9 cellular contexts compared by ENCODE assay signal in the genomic region with DNA sequence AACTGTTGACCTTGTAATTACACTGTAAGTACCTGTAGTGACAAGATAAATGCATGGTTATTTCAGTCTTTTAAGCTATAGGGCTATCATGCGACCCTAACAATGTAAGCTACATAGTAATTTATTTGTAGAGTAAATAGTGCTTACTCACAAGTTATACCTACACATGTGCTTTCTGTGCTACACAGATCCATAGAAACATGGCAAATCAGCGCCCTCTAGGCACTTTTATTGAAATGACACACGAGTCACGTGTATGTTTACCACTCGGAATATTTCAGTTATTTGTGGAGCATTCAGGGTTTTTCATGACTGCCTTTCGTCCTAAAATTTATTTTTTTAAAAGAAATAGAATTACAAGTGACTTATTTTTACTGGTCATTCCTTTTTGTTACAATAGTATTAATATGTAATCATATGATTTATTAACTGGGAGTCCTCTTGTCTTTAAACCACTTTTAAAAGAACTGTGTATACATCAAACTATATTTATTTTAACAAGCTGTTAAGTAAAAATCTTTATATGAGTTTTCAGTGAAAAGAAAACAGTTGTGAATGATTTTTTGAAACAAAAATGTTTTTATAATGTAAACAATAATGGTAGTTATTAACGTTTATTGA.
DNase-seq lines count a peak whose midpoint lies in the region; ATAC-seq and TF ChIP-seq lines count a peak whose summit lies in the region.
"Had no signal": no experiment of that assay in that cellular context is flagged by ENCODE, and none has a peak within 500 bp of the region (broad histone marks: within the 10 kb centered on the region; RNA-seq: fewer than 3 reads in every experiment).

No MANE protein-coding gene starts in this region.

- POLR2A ChIA-PET in HEK293 (lab: Yijun Ruan, JAX): no interaction called here

- H3K27ac ChIP-seq in HEK293 (ENCODE audit: extremely low read depth, low read depth, low read length): no peak overlapping the region
- H3K27ac ChIP-seq: BLaER1 had no signal

- CTCF ChIA-PET in HEK293 (lab: Yijun Ruan, JAX): interaction anchor here (0.6 to 1.9 kb wide), 19 partner anchors 8 to 1419 kb away, joined by 3 to 11 read pairs (median 3); no protein-coding TSS in a partner anchor

- TF ChIP-seq CTCF in HEK293 (tag by site-specific recombination; IDR thresholded peaks at IDR 0.05) (no peak), astrocyte of the cerebellum (IDR thresholded peaks at IDR 0.05; ENCODE audit: low read depth, low read length, missing control alignments) (peak; percentile 58), kidney epithelial cell (IDR thresholded peaks at IDR 0.05; ENCODE audit: insufficient read depth, low read length, poor library complexity, severe bottlenecking) (peak; percentile 66)

- no peaks in the 10 kb centered on the region for H3K9me3 ChIP-seq in HEK293 (ENCODE audit: control insufficient read depth, insufficient read depth, low read depth, low read length)
- H3K9me3 ChIP-seq: BLaER1 had no signal

- no peak for ATAC-seq in GM19397 (IDR thresholded peaks at IDR 0.05; ENCODE audit: unreplicated experiment)

- H3K4me3 ChIP-seq in HEK293 (ENCODE audit: low read depth, low read length): no peak overlapping the region
- H3K4me3 ChIP-seq in astrocyte of the cerebellum (ENCODE audit: low read depth, low read length): no peak overlapping the region
- no peak overlapping the region for H3K4me3 ChIP-seq in kidney epithelial cell (ENCODE audit: low read depth, low read length)
- H3K4me3 ChIP-seq: BLaER1 had no signal

- no peaks in the 10 kb centered on the region for H3K27me3 ChIP-seq in kidney epithelial cell (ENCODE audit: control insufficient read depth, insufficient read depth, low read length)
- H3K27me3 ChIP-seq: BLaER1 had no signal

- no peaks in the 10 kb centered on the region for H3K4me1 ChIP-seq in HEK293 (ENCODE audit: control insufficient read depth, insufficient read depth, low read length)
- H3K4me1 ChIP-seq: BLaER1 had no signal

- DNase-seq in NCI-H2029 treated with DMSO at 0.1 percent for 48 hours (lab: John Stamatoyannopoulos, UW) (peak; percentile 5), NCI-H2029 (lab: John Stamatoyannopoulos, UW) (no peak), NCI-H1694 treated with DMSO at 0.1 percent for 48 hours (lab: John Stamatoyannopoulos, UW) (peak; percentile 40), astrocyte of the cerebellum (ENCODE audit: low read depth) (peak; percentile 41), kidney epithelial cell (ENCODE audit: low read depth) (peak; percentile 32), activated gamma-delta T cell (lab: John Stamatoyannopoulos, UW) (no peak)

- in situ Hi-C loops in astrocyte of the cerebellum (cut with HindIII; ENCODE audit: low sequenced_read_pairs): no loop called here

- H3K36me3 ChIP-seq in HEK293 (ENCODE audit: control insufficient read depth in 2 of 2, insufficient read depth in 1 of 2, low read length in 2 of 2): no peaks in the 10 kb centered on the region
- no peaks in the 10 kb centered on the region for H3K36me3 ChIP-seq in kidney epithelial cell (ENCODE audit: control insufficient read depth, insufficient read depth, low read length)
- H3K36me3 ChIP-seq: BLaER1 had no signal

TF ChIP-seq in HEK293, 187 proteins besides CTCF, POLR2A, EP300 and RAD21:
- TF ChIP-seq ZNF660 (tag by site-specific recombination; IDR thresholded peaks at IDR 0.05) (0 out of 2 replicates have a peak, but pooled peaks have one; percentile 37), ZNF585B (tag by site-specific recombination; IDR thresholded peaks at IDR 0.05) (no peak), BCL11B (tag by site-specific recombination; IDR thresholded peaks at IDR 0.05; ENCODE audit: low read depth) (no peak), ZNF10 (tag by site-specific recombination; IDR thresholded peaks at IDR 0.05) (no peak)

Comparison
In these comparisons a context has a peak if more than half of its experiments do, and no peak if none do; other contexts are left out.
1. DNase-seq: peak in NCI-H2029 treated with DMSO at 0.1 percent for 48 hours (single experiment), NCI-H1694 treated with DMSO at 0.1 percent for 48 hours (single experiment), astrocyte of the cerebellum (single experiment) and kidney epithelial cell (single experiment); none in NCI-H2029 (single experiment) and activated gamma-delta T cell (single experiment).